In the genomic region with DNA sequence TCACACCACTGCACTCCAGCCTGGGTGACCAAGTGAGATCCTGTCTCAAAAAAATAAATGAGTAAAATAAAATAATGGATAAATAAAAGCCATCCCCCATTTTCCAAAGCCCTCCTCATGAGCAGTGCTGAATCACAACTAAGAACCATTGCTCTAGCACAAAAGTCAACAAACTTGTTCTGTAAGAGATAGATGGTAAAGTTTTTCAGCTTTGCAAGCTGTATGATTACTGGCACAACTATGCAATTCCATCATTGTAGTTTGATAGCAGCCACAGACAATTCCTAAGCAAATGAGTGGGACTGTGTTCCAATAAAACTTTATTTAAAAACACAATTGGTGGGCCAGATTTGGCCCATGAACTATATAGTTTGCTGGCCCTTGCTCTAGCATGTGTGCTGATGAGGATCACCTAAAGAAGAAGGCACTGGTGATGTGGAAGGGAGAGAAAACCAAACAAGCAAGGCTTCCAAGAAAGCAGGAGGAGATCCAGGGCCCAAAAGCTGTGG, we compare ENCODE assay signal across 28 cellular contexts.
"Had no signal": no experiment of that assay in that cellular context is flagged by ENCODE, and none has a peak within 500 bp of the region (broad histone marks: within the 10 kb centered on the region; RNA-seq: fewer than 3 reads in every experiment).

No MANE protein-coding gene starts in this region.

- H3K27ac Mint-ChIP-seq: activated CD8-positive, alpha-beta T cell treated with anti-CD3 and anti-CD28 coated beads, Interleukin-2, amount 10 ng/mL, durations not matched to agents 7 days and 5 days; activated naive CD8-positive, alpha-beta T cell; activated T-helper 1 cell treated with anti-CD3 and anti-CD28 coated beads, Interleukin-12 subunit alpha, Interleukin-12 subunit beta, Interleukin-2, Interleukin-4 antibody, amounts not matched to agents 30 ng/mL and 10 ng/mL and 1 ng/mL, durations not matched to agents 14 hours and 24 hours and 36 hours; stimulated activated memory B cell treated with anti-CD40 and anti-IgM and Interleukin-4, amounts not matched to agents 10 μg/mL and 1 μg/mL and 100 μg/mL, for 72 hours had no signal

- FAIRE-seq: colon, small intestine, TTC549, urothelium cell line had no signal

- H3K9me3 ChIP-seq: adrenal gland, ascending aorta, esophagus muscularis mucosa, left lung, stomach, suprapubic skin, tibial nerve had no signal

- H3K27me3 ChIP-seq: adrenal gland, ascending aorta, suprapubic skin, tibial nerve had no signal

- H3K9me3 Mint-ChIP-seq: activated T-helper 1 cell treated with anti-CD3 and anti-CD28 coated beads, Interleukin-12 subunit alpha, Interleukin-12 subunit beta, Interleukin-2, Interleukin-4 antibody, amounts not matched to agents 30 ng/mL and 10 ng/mL and 1 ng/mL, durations not matched to agents 14 hours and 24 hours and 36 hours; immature natural killer cell; naive thymus-derived CD4-positive, alpha-beta T cell; neural crest cell; stimulated activated memory B cell treated with anti-CD40 and anti-IgM and Interleukin-4, amounts not matched to agents 10 μg/mL and 1 μg/mL and 100 μg/mL, for 72 hours had no signal

- H3K4me1 ChIP-seq: ascending aorta had no signal

- H3K4me3 ChIP-seq: adrenal gland, ascending aorta, esophagus muscularis mucosa, left lung, stomach, suprapubic skin, tibial nerve had no signal

- DNase-seq: activated CD4-positive, alpha-beta T cell treated with anti-CD3 and anti-CD28 coated beads, Interleukin-2, amount 50 U/mL, for 1 hour; activated CD4-positive, CD25-positive, alpha-beta regulatory T cell treated with anti-CD3 and anti-CD28 coated beads, Interleukin-2, amount 50 U/mL, for 72 hours; activated CD8-positive, alpha-beta T cell treated with anti-CD3 and anti-CD28 coated beads, Interleukin-2, amount 10 ng/mL, durations not matched to agents 7 days and 5 days; adrenal gland; brain microvascular endothelial cell; central memory CD4-positive, alpha-beta T cell; effector memory CD4-positive, alpha-beta T cell; immature natural killer cell; kidney glomerular epithelial cell; left lung; naive thymus-derived CD4-positive, alpha-beta T cell; occipital lobe; small intestine; stimulated activated CD4-positive, alpha-beta T cell treated with anti-CD3 and anti-CD28 coated beads, Interleukin-15, amount 100 ng/mL, for 24 hours; stomach; WERI-Rb-1 had no signal

- ATAC-seq: activated CD8-positive, alpha-beta T cell treated with anti-CD3 and anti-CD28 coated beads, Interleukin-2, amount 10 ng/mL, durations not matched to agents 7 days and 5 days; left lung; naive thymus-derived CD4-positive, alpha-beta T cell; sciatic nerve; stimulated activated memory B cell treated with anti-CD40 and anti-IgM and Interleukin-4, amounts not matched to agents 10 μg/mL and 1 μg/mL and 100 μg/mL, for 72 hours had no signal

- H3K27ac ChIP-seq: adrenal gland, ascending aorta, brain microvascular endothelial cell, esophagus muscularis mucosa, left lung, stomach, suprapubic skin, tibial nerve, WERI-Rb-1 had no signal

- H3K4me3 Mint-ChIP-seq: activated CD8-positive, alpha-beta T cell treated with anti-CD3 and anti-CD28 coated beads, Interleukin-2, amount 10 ng/mL, durations not matched to agents 7 days and 5 days; activated naive CD8-positive, alpha-beta T cell; activated T-helper 1 cell treated with anti-CD3 and anti-CD28 coated beads, Interleukin-12 subunit alpha, Interleukin-12 subunit beta, Interleukin-2, Interleukin-4 antibody, amounts not matched to agents 30 ng/mL and 10 ng/mL and 1 ng/mL, durations not matched to agents 14 hours and 24 hours and 36 hours; immature natural killer cell; naive thymus-derived CD4-positive, alpha-beta T cell; neural crest cell; stimulated activated memory B cell treated with anti-CD40 and anti-IgM and Interleukin-4, amounts not matched to agents 10 μg/mL and 1 μg/mL and 100 μg/mL, for 72 hours had no signal

- H3K36me3 ChIP-seq: adrenal gland, ascending aorta, brain microvascular endothelial cell, esophagus muscularis mucosa, left lung, stomach, suprapubic skin, tibial nerve, WERI-Rb-1 had no signal

- H3K36me3 Mint-ChIP-seq: activated naive CD8-positive, alpha-beta T cell; immature natural killer cell; naive thymus-derived CD4-positive, alpha-beta T cell; stimulated activated memory B cell treated with anti-CD40 and anti-IgM and Interleukin-4, amounts not matched to agents 10 μg/mL and 1 μg/mL and 100 μg/mL, for 72 hours had no signal
